18 cellular contexts compared by ENCODE assay signal in genomic region chr15:23420806-23421575, GRCh38. TPM values are rescaled to one million over a fixed set of nuclear protein-coding genes. Genes with fewer than 3 reads are reported as not detected.
DNase-seq lines count a peak whose midpoint lies in the region; ATAC-seq and TF ChIP-seq lines count a peak whose summit lies in the region.
"Had no signal": no experiment of that assay in that cellular context is flagged by ENCODE, and none has a peak within 500 bp of the region (broad histone marks: within the 10 kb centered on the region; RNA-seq: fewer than 3 reads in every experiment).

No MANE protein-coding gene starts in this region.

- H2AFZ ChIP-seq in neural progenitor cell (replicated peaks), result peak overlapping the region; percentile 34
- H2AFZ ChIP-seq: PC-9 had no signal

- no peaks in the 10 kb centered on the region for H3K36me3 ChIP-seq in neural progenitor cell
- H3K36me3 ChIP-seq: BE2C had no signal

- no peak overlapping the region for H3K4me2 ChIP-seq in neural progenitor cell
- H3K4me2 ChIP-seq: PC-9 had no signal

- no peaks in the 10 kb centered on the region for H3K27me3 ChIP-seq in neural progenitor cell
- H3K27me3 ChIP-seq: BE2C had no signal

- H3K4me3 Mint-ChIP-seq in neural progenitor cell, result no peak overlapping the region
- H3K4me3 Mint-ChIP-seq: activated naive CD4-positive, alpha-beta T cell treated with anti-CD3 and anti-CD28 coated beads, Interleukin-2, amount 50 U/mL, for 24 hours; endodermal cell had no signal

- CTCF ChIA-PET in GM10248 (lab: Yijun Ruan, JAX), result no interaction called here

- H3K9me3 Mint-ChIP-seq in neural progenitor cell, result peaks cover 18% of the 10 kb centered on the region
- H3K9me3 Mint-ChIP-seq: activated naive CD4-positive, alpha-beta T cell treated with anti-CD3 and anti-CD28 coated beads, Interleukin-2, amount 50 U/mL, for 24 hours had no signal

- H3K27me3 Mint-ChIP-seq in neural progenitor cell (ENCODE audit: insufficient read depth, low read depth), result peaks cover 7% of the 10 kb centered on the region
- H3K27me3 Mint-ChIP-seq: activated naive CD4-positive, alpha-beta T cell treated with anti-CD3 and anti-CD28 coated beads, Interleukin-2, amount 50 U/mL, for 24 hours had no signal

- H3K27ac Mint-ChIP-seq in neural progenitor cell, result no peak overlapping the region
- H3K27ac Mint-ChIP-seq: activated naive CD4-positive, alpha-beta T cell treated with anti-CD3 and anti-CD28 coated beads, Interleukin-2, amount 50 U/mL, for 24 hours; endodermal cell had no signal

- no peak overlapping the region for H3K27ac ChIP-seq in neural progenitor cell
- H3K27ac ChIP-seq: PC-9 had no signal

- no peaks in the 10 kb centered on the region for H4K20me1 ChIP-seq in neural progenitor cell (ENCODE audit: low read depth)

- no peaks in the 10 kb centered on the region for H3K79me2 ChIP-seq in neural progenitor cell (ENCODE audit: low read depth)

- H3F3A ChIP-seq in neural progenitor cell (ENCODE audit: low read depth), result no peaks in the 10 kb centered on the region

- no peaks in the 10 kb centered on the region for H3K36me3 Mint-ChIP-seq in neural progenitor cell
- H3K36me3 Mint-ChIP-seq: activated naive CD4-positive, alpha-beta T cell treated with anti-CD3 and anti-CD28 coated beads, Interleukin-2, amount 50 U/mL, for 24 hours had no signal

- peaks cover 2% of the 10 kb centered on the region for H3K4me1 Mint-ChIP-seq in neural progenitor cell
- H3K4me1 Mint-ChIP-seq: activated naive CD4-positive, alpha-beta T cell treated with anti-CD3 and anti-CD28 coated beads, Interleukin-2, amount 50 U/mL, for 24 hours; endodermal cell had no signal

- H3K4me1 ChIP-seq in neural progenitor cell, result no peaks in the 10 kb centered on the region
- H3K4me1 ChIP-seq: BE2C had no signal

- no peak overlapping the region for H3K9ac ChIP-seq in neural progenitor cell

- no peak overlapping the region for H3K4me3 ChIP-seq in neural progenitor cell
- H3K4me3 ChIP-seq: PC-9 had no signal

- no peaks in the 10 kb centered on the region for H3K9me3 ChIP-seq in neural progenitor cell (ENCODE audit: low read depth)
- H3K9me3 ChIP-seq: BE2C had no signal

- TF ChIP-seq CTCF in GM10248 (IDR thresholded peaks at IDR 0.05; ENCODE audit: control extremely low read depth, extremely low read depth, low read depth, missing control alignments) (no peak), neural progenitor cell (IDR thresholded peaks at IDR 0.05) (no peak)

- DNase-seq in GM10248 (ENCODE audit: extremely low spot score), result peak; percentile 26
- DNase-seq in astrocyte of the hippocampus (ENCODE audit: low read depth, low spot score), result peak; percentile 23
- no peak for DNase-seq in neural progenitor cell (ENCODE audit: low spot score)
- no peak for DNase-seq in AG08396 (ENCODE audit: low spot score)
- DNase-seq: BE2C; central memory CD4-positive, alpha-beta T cell; DMS53; endodermal cell; NCI-H1436; PC-9; T-helper 1 cell had no signal

- peak; percentile 57 for ATAC-seq in HG02852 (IDR thresholded peaks at IDR 0.05; ENCODE audit: unreplicated experiment)
- no peak for ATAC-seq in GM19324 (IDR thresholded peaks at IDR 0.05; ENCODE audit: low FRiP score, unreplicated experiment)
- no peak for ATAC-seq in HG03039 (IDR thresholded peaks at IDR 0.05; ENCODE audit: unreplicated experiment)
- ATAC-seq in HG02840 (IDR thresholded peaks at IDR 0.05; ENCODE audit: low FRiP score, unreplicated experiment), result no peak

- POLR2A ChIA-PET in GM10248 (lab: Yijun Ruan, JAX), result no interaction called here

RNA-seq across cellular contexts. Expression of gene GOLGA6L2, which starts 26.1 kb away (rescaled TPM):
- total RNA-seq in neural progenitor cell (ENCODE audit: low replicate concordance), result not detected in 2 replicates
- total RNA-seq: endodermal cell, NCI-H460, omental fat pad, PC-9 had no signal

Comparison
In these comparisons a context has a peak if more than half of its experiments do, and no peak if none do; other contexts are left out.
1. DNase-seq: peak in GM10248 (single experiment) and astrocyte of the hippocampus (single experiment); none in neural progenitor cell (single experiment) and AG08396 (single experiment).